In the genomic region with DNA sequence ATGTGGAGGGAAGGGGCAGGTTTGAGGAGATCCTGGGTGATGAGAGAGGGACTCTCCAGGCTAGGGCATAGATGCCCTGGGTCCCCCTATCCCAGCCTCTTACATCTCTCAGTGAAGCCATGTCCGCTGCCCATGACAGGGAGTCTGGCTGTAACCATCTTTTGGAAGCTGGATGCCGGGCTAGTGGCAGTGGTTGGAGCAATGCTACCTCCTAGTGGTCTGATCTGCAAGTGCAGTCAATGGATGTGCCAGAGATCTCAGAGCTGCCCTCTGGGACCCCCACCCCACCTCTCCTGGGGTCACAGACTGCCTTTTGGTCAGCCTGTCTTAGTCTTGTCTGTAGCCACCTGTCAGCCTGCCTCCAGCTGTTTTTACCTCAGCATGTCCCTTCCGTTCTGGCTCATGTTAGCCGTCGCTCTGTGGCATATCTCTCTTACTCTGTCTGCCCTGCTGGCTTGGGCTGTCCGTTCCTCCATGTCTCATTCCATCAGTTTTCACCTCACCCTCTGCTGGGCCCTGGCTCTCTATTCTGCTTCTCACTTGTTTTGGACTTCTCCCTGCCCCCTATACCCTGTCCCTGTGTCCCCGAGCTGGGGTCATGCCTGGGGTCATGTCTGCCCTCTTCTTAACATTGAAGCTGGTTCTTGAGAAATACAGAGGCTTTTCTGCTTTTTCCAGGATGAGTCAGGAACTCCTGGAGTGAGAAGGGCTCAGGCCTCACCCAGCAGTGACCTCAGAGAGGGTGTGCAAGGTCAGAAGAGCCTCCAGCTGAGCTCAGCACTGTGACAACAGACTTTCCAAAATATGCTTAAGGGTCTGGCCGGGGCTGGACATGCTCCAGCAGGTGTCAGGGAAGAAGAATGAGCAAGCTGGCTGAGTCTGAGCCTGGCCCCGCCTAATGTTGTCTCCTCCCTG, we compare ENCODE assay signal across 8 cellular contexts. TPM values are rescaled to one million over a fixed set of nuclear protein-coding genes. Genes with fewer than 3 reads are reported as not detected.
DNase-seq lines count a peak whose midpoint lies in the region; ATAC-seq and TF ChIP-seq lines count a peak whose summit lies in the region.

No MANE protein-coding gene starts in this region.

- peak; percentile 91 for ATAC-seq in activated CD8-positive, alpha-beta T cell treated with anti-CD3 and anti-CD28 coated beads for 36 hours
- ATAC-seq in effector memory CD8-positive, alpha-beta T cell (replicated peaks): peak; percentile 72
- ATAC-seq in GM18907 (IDR thresholded peaks at IDR 0.05; ENCODE audit: unreplicated experiment): no peak

- H2BK5ac ChIP-seq in mesenchymal stem cell (ENCODE audit: low read depth, low read length, poor library complexity, severe bottlenecking): no peak overlapping the region

- no peak overlapping the region for H4K91ac ChIP-seq in mesenchymal stem cell (ENCODE audit: low read length)

- H3K9me3 ChIP-seq in GM23248 (ENCODE audit: low read depth) (no peaks in the 10 kb centered on the region), mesenchymal stem cell (ENCODE audit: control insufficient read depth, low read length) (no peaks in the 10 kb centered on the region)

- CTCF ChIA-PET in activated CD8-positive, alpha-beta T cell treated with anti-CD3 and anti-CD28 coated beads for 36 hours (lab: Charles Lee): interaction anchor here (0.6 to 4.9 kb wide), 46 partner anchors 9 to 306 kb away, joined by 3 to 100 read pairs (median 4); a partner anchor contains a TSS

- H3K4me1 ChIP-seq in GM23248 (ENCODE audit: insufficient read depth): peaks cover 31% of the 10 kb centered on the region
- peaks cover 13% of the 10 kb centered on the region for H3K4me1 ChIP-seq in mesenchymal stem cell (ENCODE audit: control insufficient read depth, insufficient read depth, low read depth, low read length)

- peak overlapping the region; percentile 50 for H3K9ac ChIP-seq in GM23248
- H3K9ac ChIP-seq in mesenchymal stem cell (ENCODE audit: low read length): peak overlapping the region; percentile 71

- H3K27me3 ChIP-seq in GM23248 (replicated peaks; ENCODE audit: insufficient read depth): no peaks in the 10 kb centered on the region
- peaks cover 15 to 25% of the 10 kb centered on the region in 2 experiments for H3K27me3 ChIP-seq in mesenchymal stem cell (ENCODE audit: control insufficient read depth in 1 of 2, insufficient read depth in 1 of 2, low read length in 2 of 2)

- H2BK120ac ChIP-seq in mesenchymal stem cell (ENCODE audit: low read depth, low read length): no peak overlapping the region

- H3K4ac ChIP-seq in mesenchymal stem cell (ENCODE audit: low read depth in 1 of 2, low read length in 2 of 2): no peak overlapping the region

- H3K23ac ChIP-seq in mesenchymal stem cell (ENCODE audit: low read length in 2 of 2): no peak overlapping the region

- peak; percentile 82 for TF ChIP-seq CTCF in activated CD8-positive, alpha-beta T cell treated with anti-CD3 and anti-CD28 coated beads for 36 hours (IDR thresholded peaks at IDR 0.05)

- 10 to 17% methylated on average over 9 of the region's 9 CpGs for WGBS in GM23248 (ENCODE audit: low coverage in 1 of 2, low lambda C conversion rate in 2 of 2, missing lambda C conversion rate in 2 of 2), 2 experiments
- WGBS in mesenchymal stem cell: 29% methylated on average over 8 of the region's 9 CpGs

- H3K9me2 ChIP-seq in GM23248 (ENCODE audit: insufficient read depth): no peaks in the 10 kb centered on the region

- H3K36me3 Mint-ChIP-seq in activated CD8-positive, alpha-beta T cell treated with anti-CD3 and anti-CD28 coated beads for 36 hours (ENCODE audit: low read depth): no peaks in the 10 kb centered on the region
- no peaks in the 10 kb centered on the region for H3K36me3 Mint-ChIP-seq in effector memory CD8-positive, alpha-beta T cell (ENCODE audit: insufficient read depth)

- H3K36me3 ChIP-seq in GM23248 (ENCODE audit: low read depth) (no peaks in the 10 kb centered on the region), mesenchymal stem cell (ENCODE audit: control insufficient read depth in 1 of 2, insufficient read depth in 2 of 2, low read depth in 1 of 2, low read length in 2 of 2) (no peaks in the 10 kb centered on the region)

- H3K4me2 ChIP-seq in GM23248 (ENCODE audit: unreplicated experiment) (peak overlapping the region; percentile 34), mesenchymal stem cell (ENCODE audit: low read length, poor library complexity, severe bottlenecking) (no peak overlapping the region)

- H3K14ac ChIP-seq in mesenchymal stem cell (ENCODE audit: low read length in 2 of 2): no peak overlapping the region

- H3K79me1 ChIP-seq in mesenchymal stem cell (replicated peaks; ENCODE audit: low read length, poor library complexity, severe bottlenecking): no peaks in the 10 kb centered on the region

- peak overlapping the region; percentile 15; the same call in 1 of the 2 replicates for H3K4me3 ChIP-seq in GM23248
- H3K4me3 ChIP-seq in mesenchymal stem cell (ENCODE audit: insufficient read depth in 1 of 2, low read depth in 1 of 2, low read length in 2 of 2): peak overlapping the region in 1 of 2 experiments; percentile 25

- no peak overlapping the region for H2AK5ac ChIP-seq in mesenchymal stem cell (ENCODE audit: low read length, severe bottlenecking)

- intact Hi-C loops in activated CD8-positive, alpha-beta T cell treated with anti-CD3 and anti-CD28 coated beads for 36 hours (cut with micrococcal nuclease): loop anchor here (2.0 kb wide), 1 partner anchor 118 kb away; no protein-coding TSS in a partner anchor

- in situ Hi-C loops in GM23248 (cut with MboI): loop anchor here (10.0 to 25.0 kb wide), 2 partner anchors 120 to 637 kb away; no protein-coding TSS in a partner anchor

- peak overlapping the region; percentile 64 for H3K27ac ChIP-seq in GM23248
- no peak overlapping the region for H3K27ac ChIP-seq in mesenchymal stem cell (ENCODE audit: low read length, poor library complexity, severe bottlenecking)

- H3K27me3 Mint-ChIP-seq in activated CD8-positive, alpha-beta T cell treated with anti-CD3 and anti-CD28 coated beads for 36 hours: peaks cover 19% of the 10 kb centered on the region
- peaks cover 59 to 86% of the 10 kb centered on the region in 2 donors for H3K27me3 Mint-ChIP-seq in effector memory CD8-positive, alpha-beta T cell

- no peak overlapping the region for H4K8ac ChIP-seq in mesenchymal stem cell (ENCODE audit: low read length)

- no peak overlapping the region for H2BK15ac ChIP-seq in mesenchymal stem cell (ENCODE audit: low read depth, poor library complexity, severe bottlenecking)

- no peaks in the 10 kb centered on the region for H3K4me1 Mint-ChIP-seq in activated CD8-positive, alpha-beta T cell treated with anti-CD3 and anti-CD28 coated beads for 36 hours (ENCODE audit: low read depth)
- H3K4me1 Mint-ChIP-seq in effector memory CD8-positive, alpha-beta T cell (ENCODE audit: low read depth in 2 of 2): no peaks in the 10 kb centered on the region

- no peak overlapping the region for H2AFZ ChIP-seq in GM23248
- H2AFZ ChIP-seq in mesenchymal stem cell (ENCODE audit: low read depth, low read length): no peak overlapping the region

- no peaks in the 10 kb centered on the region for H4K20me1 ChIP-seq in GM23248 (ENCODE audit: insufficient read depth)

- POLR2A ChIA-PET in activated CD8-positive, alpha-beta T cell treated with anti-CD3 and anti-CD28 coated beads for 36 hours (lab: Charles Lee): interaction anchor here (1.2 kb wide), 1 partner anchor 100 kb away, joined by 4 read pairs; no protein-coding TSS in a partner anchor

- H3K9me3 Mint-ChIP-seq in activated CD8-positive, alpha-beta T cell treated with anti-CD3 and anti-CD28 coated beads for 36 hours: no peaks in the 10 kb centered on the region
- no peaks in the 10 kb centered on the region for H3K9me3 Mint-ChIP-seq in effector memory CD8-positive, alpha-beta T cell

- DNase-seq in Ammon's horn (ENCODE audit: low spot score) (peak; percentile 88), GM23248 (peak; percentile 86), NCI-H460 (ENCODE audit: extremely low read depth, low read depth) (peak; percentile 44), mesenchymal stem cell (peak; percentile 83)
- DNase-seq in activated CD8-positive, alpha-beta T cell treated with anti-CD3 and anti-CD28 coated beads for 36 hours: peak; percentile 72
- DNase-seq in effector memory CD8-positive, alpha-beta T cell: peak; percentile 51 to 62 (median 52)
- peak; percentile 25 to 32 for DNase-seq in stimulated activated CD8-positive, alpha-beta memory T cell treated with anti-CD3 and anti-CD28 coated beads, Interleukin-2, amount 100 ng/mL, for 48 hours (ENCODE audit: low read depth in 2 of 2)

- H3K18ac ChIP-seq in mesenchymal stem cell (ENCODE audit: low read depth in 1 of 2, low read length in 2 of 2): no peak overlapping the region

- H2BK12ac ChIP-seq in mesenchymal stem cell (ENCODE audit: low read length in 2 of 2): no peak overlapping the region

- H3K79me2 ChIP-seq in GM23248 (ENCODE audit: insufficient read depth): no peaks in the 10 kb centered on the region

- H3F3A ChIP-seq in GM23248 (ENCODE audit: insufficient read depth): peaks cover 22% of the 10 kb centered on the region; the same call in 1 of the 2 replicates

- no peak overlapping the region for H3K27ac Mint-ChIP-seq in activated CD8-positive, alpha-beta T cell treated with anti-CD3 and anti-CD28 coated beads for 36 hours
- H3K27ac Mint-ChIP-seq in effector memory CD8-positive, alpha-beta T cell: no peak overlapping the region

- no peak overlapping the region for H3K4me3 Mint-ChIP-seq in activated CD8-positive, alpha-beta T cell treated with anti-CD3 and anti-CD28 coated beads for 36 hours
- no peak overlapping the region for H3K4me3 Mint-ChIP-seq in effector memory CD8-positive, alpha-beta T cell

RNA-seq across cellular contexts. Expression of a gene that starts 52.0 kb away (rescaled TPM):
- total RNA-seq in GM23248 (2014; rRNA removed; shearing (Covaris generic)): 1,197 and 1,694 TPM in 2 replicates
- polyA plus RNA-seq in GM23248 (2016; fragmentation: Nextera tagmentation; extraction: Ambion mirVana): 1,640 and 1,703 TPM in 2 replicates
- total RNA-seq in NCI-H460 (2014; rRNA removed; shearing (Covaris generic)): not detected in 2 replicates
- polyA plus RNA-seq in NCI-H460 (2014; cell fraction: nucleus; rRNA removed): not detected in 2 replicates
- under 1 TPM; 0.18 to 0.40 TPM for total RNA-seq in activated CD8-positive, alpha-beta T cell treated with anti-CD3 and anti-CD28 coated beads for 36 hours
- polyA plus RNA-seq in mesenchymal stem cell (2013, experiment 1 of 2): 87.8 TPM
- 87.6 TPM for polyA plus RNA-seq in mesenchymal stem cell (2013, experiment 2 of 2)

Comparison
In these comparisons a context has a peak if more than half of its experiments do, and no peak if none do; other contexts are left out.
1. DNase-seq: peak in every context shown above with its lines; median percentile 88 in Ammon's horn; 86 in GM23248; 83 in mesenchymal stem cell; 72 in activated CD8-positive, alpha-beta T cell treated with anti-CD3 and anti-CD28 coated beads for 36 hours; 52 in effector memory CD8-positive, alpha-beta T cell; 44 in NCI-H460; 28 in stimulated activated CD8-positive, alpha-beta memory T cell treated with anti-CD3 and anti-CD28 coated beads, Interleukin-2, amount 100 ng/mL, for 48 hours.
2. RNA of a gene that starts 52.0 kb away (total RNA-seq): 1,197 to 1,694 TPM in GM23248; 0.18 to 0.40 TPM in activated CD8-positive, alpha-beta T cell treated with anti-CD3 and anti-CD28 coated beads for 36 hours and not detected in NCI-H460; every median in the first group is over 100 times any median in the second.